14 cellular contexts compared by ENCODE assay signal in genomic region chr4:64417974-64418373, GRCh38. TPM values are rescaled to one million over a fixed set of nuclear protein-coding genes. Genes with fewer than 3 reads are reported as not detected.
DNase-seq lines count a peak whose midpoint lies in the region; ATAC-seq lines count a peak whose summit lies in the region.
"Had no signal": no experiment of that assay in that cellular context is flagged by ENCODE, and none has a peak within 500 bp of the region (broad histone marks: within the 10 kb centered on the region; RNA-seq: fewer than 3 reads in every experiment).

No MANE protein-coding gene starts in this region.

- no peak overlapping the region for H3K4me3 ChIP-seq in HAP-1

- H3K4me3 Mint-ChIP-seq in immature natural killer cell: no peak overlapping the region
- H3K4me3 Mint-ChIP-seq: activated CD4-positive, alpha-beta T cell treated with anti-CD3 and anti-CD28 coated beads, Interleukin-2, amount 10 ng/mL, durations not matched to agents 24 days and 14 days; CD4-positive, CD25-positive, alpha-beta regulatory T cell; central memory CD8-positive, alpha-beta T cell had no signal

- ATAC-seq in left cardiac atrium (peak; percentile 91 to 95), GM18870 (IDR thresholded peaks at IDR 0.05; ENCODE audit: unreplicated experiment) (no peak)

- H3K4me1 ChIP-seq in HAP-1: peaks cover 13% of the 10 kb centered on the region

- no peaks in the 10 kb centered on the region for H3K36me3 ChIP-seq in HAP-1 (replicated peaks)
- H3K36me3 ChIP-seq: neutrophil had no signal

- no peaks in the 10 kb centered on the region for H3K36me3 Mint-ChIP-seq in immature natural killer cell
- H3K36me3 Mint-ChIP-seq: CD4-positive, CD25-positive, alpha-beta regulatory T cell had no signal

- intact Hi-C loops in left cardiac atrium (cut with DNase I): no loop called here

- H3K9me3 Mint-ChIP-seq in immature natural killer cell: peaks cover 0 to 37% (median 7%) of the 10 kb centered on the region in 6 donors
- H3K9me3 Mint-ChIP-seq: activated CD4-positive, alpha-beta T cell treated with anti-CD3 and anti-CD28 coated beads, Interleukin-2, amount 10 ng/mL, durations not matched to agents 24 days and 14 days had no signal

- DNase-seq in HAP-1 (ENCODE audit: low spot score in 2 of 2): peak; percentile 43 to 49
- peak; percentile 6 for DNase-seq in SK-MEL-5 (ENCODE audit: low read depth, low spot score)
- DNase-seq in left cardiac atrium: peak; percentile 31
- DNase-seq in renal cortical epithelial cell (ENCODE audit: low read depth): peak; percentile 38
- no peak for DNase-seq in DMS153 treated with DMSO at 0.1 percent for 48 hours (lab: John Stamatoyannopoulos, UW; ENCODE audit: unreplicated experiment)
- no peak for DNase-seq in occipital lobe (lab: John Stamatoyannopoulos, UW)
- no peak for DNase-seq in immature natural killer cell
- DNase-seq: activated CD4-positive, alpha-beta T cell treated with anti-CD3 and anti-CD28 coated beads, Interleukin-2, amount 10 ng/mL, durations not matched to agents 24 days and 14 days; activated effector memory CD4-positive, alpha-beta T cell treated with Interleukin-2 at 50 U/mL for 16 hours; CD4-positive, CD25-positive, alpha-beta regulatory T cell; kidney had no signal

- H3K27me3 ChIP-seq in HAP-1 (ENCODE audit: low read depth): no peaks in the 10 kb centered on the region
- H3K27me3 ChIP-seq: neutrophil had no signal

- H3K27me3 Mint-ChIP-seq in immature natural killer cell (ENCODE audit: low read depth in 3 of 3): no peaks in the 10 kb centered on the region
- H3K27me3 Mint-ChIP-seq: activated CD4-positive, alpha-beta T cell treated with anti-CD3 and anti-CD28 coated beads, Interleukin-2, amount 10 ng/mL, durations not matched to agents 24 days and 14 days; CD4-positive, CD25-positive, alpha-beta regulatory T cell; central memory CD8-positive, alpha-beta T cell had no signal

- no peaks in the 10 kb centered on the region for H3K9me3 ChIP-seq in HAP-1
- H3K9me3 ChIP-seq: neutrophil had no signal

- in situ Hi-C loops in HAP-1 (cut with MboI; ENCODE audit: low sequenced_read_pairs): no loop called here
- in situ Hi-C loops in SK-MEL-5 (cut with HindIII; ENCODE audit: low pct_unique_long_range_greater_than_20kb, low sequenced_read_pairs): no loop called here

- H3K27ac Mint-ChIP-seq in immature natural killer cell: no peak overlapping the region
- H3K27ac Mint-ChIP-seq: activated CD4-positive, alpha-beta T cell treated with anti-CD3 and anti-CD28 coated beads, Interleukin-2, amount 10 ng/mL, durations not matched to agents 24 days and 14 days; CD4-positive, CD25-positive, alpha-beta regulatory T cell had no signal

- H3K4me1 Mint-ChIP-seq in immature natural killer cell: no peaks in the 10 kb centered on the region
- H3K4me1 Mint-ChIP-seq: activated CD4-positive, alpha-beta T cell treated with anti-CD3 and anti-CD28 coated beads, Interleukin-2, amount 10 ng/mL, durations not matched to agents 24 days and 14 days; CD4-positive, CD25-positive, alpha-beta regulatory T cell; central memory CD8-positive, alpha-beta T cell had no signal

RNA-seq across cellular contexts. Expression of gene TECRL, which starts 8.7 kb away (rescaled TPM):
- total RNA-seq in SK-MEL-5 (2014; rRNA removed; shearing (Covaris generic)): not detected in 2 replicates
- not detected in 2 replicates for polyA plus RNA-seq in SK-MEL-5 (2015; cell fraction: cytosol; rRNA removed)
- not detected in 2 replicates for polyA plus RNA-seq in SK-MEL-5 (2015; cell fraction: nucleus; rRNA removed)
- 100 to 1,000 TPM; 636 to 748 TPM for total RNA-seq in left cardiac atrium
- total RNA-seq in renal cortical epithelial cell: not detected in 2 replicates
- total RNA-seq in occipital lobe: under 0.01 TPM
- polyA plus RNA-seq in immature natural killer cell: not detected
- total RNA-seq: activated CD4-positive, alpha-beta T cell treated with anti-CD3 and anti-CD28 coated beads, Interleukin-2, amount 10 ng/mL, durations not matched to agents 24 days and 14 days; CD4-positive, CD25-positive, alpha-beta regulatory T cell; kidney had no signal
- polyA plus RNA-seq: CD4-positive, CD25-positive, alpha-beta regulatory T cell had no signal

Comparison
In these comparisons a context has a peak if more than half of its experiments do, and no peak if none do; other contexts are left out.
1. DNase-seq: peak in HAP-1 (2 of 2), SK-MEL-5 (single experiment), left cardiac atrium (single experiment) and renal cortical epithelial cell (single experiment); none in DMS153 treated with DMSO at 0.1 percent for 48 hours (single experiment), occipital lobe (single experiment) and immature natural killer cell (0 of 3).
2. RNA of gene TECRL, which starts 8.7 kb away (total RNA-seq): 636 to 748 TPM in left cardiac atrium; not detected in SK-MEL-5, not detected in renal cortical epithelial cell and under 0.01 TPM in occipital lobe (single experiment); every median in the first group is over 100 times any median in the second.